ENCODE assay signal across 13 cellular contexts in genomic region chr1:181324797-181325616, GRCh38.
A peak's percentile ranks its signal among the peaks of the same experiment; 100 is the strongest.
DNase-seq lines count a peak whose midpoint lies in the region; ATAC-seq and TF ChIP-seq lines count a peak whose summit lies in the region.
"Had no signal": no experiment of that assay in that cellular context is flagged by ENCODE, and none has a peak within 500 bp of the region (broad histone marks: within the 10 kb centered on the region; RNA-seq: fewer than 3 reads in every experiment).

No MANE protein-coding gene starts in this region.

- H3K4me3 Mint-ChIP-seq in activated T-cell treated with anti-CD3 and anti-CD28 coated beads, Interleukin-2, amount 50 U/mL, for 24 hours: no peak overlapping the region

- DNase-seq in NK-92 treated with Interleukin-12 subunit alpha and Interleukin-12 subunit beta, amount 100 ng/mL, for 24 hours (lab: John Stamatoyannopoulos, UW): peak; percentile 69
- DNase-seq in NK-92 (lab: John Stamatoyannopoulos, UW; ENCODE audit: unreplicated experiment): no peak
- DNase-seq in activated T-cell treated with anti-CD3 and anti-CD28 coated beads, Interleukin-2, amount 50 U/mL, for 24 hours: peak; percentile 56
- DNase-seq in kidney tubule cell (ENCODE audit: low spot score): peak; percentile 86
- DNase-seq in stimulated activated CD8-positive, alpha-beta memory T cell treated with anti-CD3 and anti-CD28 coated beads, Interleukin-7, amount 100 ng/mL, for 1 hour (ENCODE audit: low read depth in 2 of 2): peak; percentile 7 to 13
- DNase-seq in thyroid gland: no peak
- DNase-seq in posterior cingulate gyrus: no peak
- DNase-seq: amniotic stem cell, occipital lobe, SK-N-SH had no signal

- no peaks in the 10 kb centered on the region for H3K27me3 ChIP-seq in thyroid gland

- no peaks in the 10 kb centered on the region for H3K4me1 ChIP-seq in thyroid gland

- no peak for TF ChIP-seq CTCF in thyroid gland (IDR thresholded peaks at IDR 0.05)

- no peaks in the 10 kb centered on the region for H3K9me3 Mint-ChIP-seq in activated T-cell treated with anti-CD3 and anti-CD28 coated beads, Interleukin-2, amount 50 U/mL, for 24 hours

- H3K4me3 ChIP-seq in thyroid gland (replicated peaks in 1 of 3): no peak overlapping the region
- H3K4me3 ChIP-seq: thoracic aorta had no signal

- H3K27me3 Mint-ChIP-seq in activated T-cell treated with anti-CD3 and anti-CD28 coated beads, Interleukin-2, amount 50 U/mL, for 24 hours: peaks cover 9% of the 10 kb centered on the region

- no peaks in the 10 kb centered on the region for H3K9me3 ChIP-seq in thyroid gland
- H3K9me3 ChIP-seq: SK-N-SH, thoracic aorta had no signal

- H3K27ac ChIP-seq in thyroid gland: no peak overlapping the region
- H3K27ac ChIP-seq: 22Rv1, thoracic aorta had no signal

- WGBS in thyroid gland, 2 donors: 66 to 67% methylated on average over 10 to 11 of the region's 11 CpGs

- no peaks in the 10 kb centered on the region for H3K36me3 ChIP-seq in thyroid gland
- H3K36me3 ChIP-seq: thoracic aorta had no signal

- H3K36me3 Mint-ChIP-seq in activated T-cell treated with anti-CD3 and anti-CD28 coated beads, Interleukin-2, amount 50 U/mL, for 24 hours (ENCODE audit: low read depth): no peaks in the 10 kb centered on the region

- no peak for ATAC-seq in GM21619 (IDR thresholded peaks at IDR 0.05; ENCODE audit: unreplicated experiment)

- intact Hi-C loops in thyroid gland (cut with DNase I): no loop called here
- intact Hi-C loops in posterior cingulate gyrus (cut with DNase I): no loop called here

- peak overlapping the region; percentile 76 for H3K27ac Mint-ChIP-seq in activated T-cell treated with anti-CD3 and anti-CD28 coated beads, Interleukin-2, amount 50 U/mL, for 24 hours

- TF ChIP-seq POLR2A in thyroid gland (IDR thresholded peaks at IDR 0.05): no peak

- H3K4me1 Mint-ChIP-seq in activated T-cell treated with anti-CD3 and anti-CD28 coated beads, Interleukin-2, amount 50 U/mL, for 24 hours (ENCODE audit: low read depth): peaks cover 15% of the 10 kb centered on the region

Comparison
In these comparisons a context has a peak if more than half of its experiments do, and no peak if none do; other contexts are left out.
1. DNase-seq: peak in NK-92 treated with Interleukin-12 subunit alpha and Interleukin-12 subunit beta, amount 100 ng/mL, for 24 hours (single experiment), activated T-cell treated with anti-CD3 and anti-CD28 coated beads, Interleukin-2, amount 50 U/mL, for 24 hours (single experiment), kidney tubule cell (single experiment) and stimulated activated CD8-positive, alpha-beta memory T cell treated with anti-CD3 and anti-CD28 coated beads, Interleukin-7, amount 100 ng/mL, for 1 hour (2 of 2); none in NK-92 (single experiment), thyroid gland (0 of 2) and posterior cingulate gyrus (0 of 10).